8 cellular contexts compared by ENCODE assay signal in genomic region chr21:44846485-44847260, GRCh38. TPM values are rescaled to one million over a fixed set of nuclear protein-coding genes. Genes with fewer than 3 reads are reported as not detected.
DNase-seq lines count a peak whose midpoint lies in the region; ATAC-seq and TF ChIP-seq lines count a peak whose summit lies in the region.

No MANE protein-coding gene starts in this region.

- intact Hi-C loops in activated T-helper 1 cell treated with anti-CD3 and anti-CD28 coated beads, Interleukin-12 subunit alpha, Interleukin-12 subunit beta, Interleukin-2, Interleukin-4 antibody, amounts not matched to agents 30 ng/mL and 10 ng/mL and 1 ng/mL, durations not matched to agents 14 hours and 24 hours and 36 hours (cut with micrococcal nuclease), result loop anchor here (1.0 to 2.0 kb wide), 3 partner anchors 26 to 46 kb away; partner anchors contain the start of genes SUMO3 and UBE2G2
- intact Hi-C loops in left cardiac atrium (cut with DNase I), result no loop called here
- intact Hi-C loops in sciatic nerve (cut with DNase I), result no loop called here

- peaks cover 18% of the 10 kb centered on the region for H3K4me1 Mint-ChIP-seq in activated T-helper 1 cell treated with anti-CD3 and anti-CD28 coated beads, Interleukin-12 subunit alpha, Interleukin-12 subunit beta, Interleukin-2, Interleukin-4 antibody, amounts not matched to agents 30 ng/mL and 10 ng/mL and 1 ng/mL, durations not matched to agents 14 hours and 24 hours and 36 hours (ENCODE audit: low read depth)

- ATAC-seq in left cardiac atrium (peak; percentile 48 to 61), sciatic nerve (peak; percentile 73), GM18505 (IDR thresholded peaks at IDR 0.05; ENCODE audit: unreplicated experiment) (no peak)

- peak overlapping the region; percentile 65 for H3K4me3 Mint-ChIP-seq in activated T-helper 1 cell treated with anti-CD3 and anti-CD28 coated beads, Interleukin-12 subunit alpha, Interleukin-12 subunit beta, Interleukin-2, Interleukin-4 antibody, amounts not matched to agents 30 ng/mL and 10 ng/mL and 1 ng/mL, durations not matched to agents 14 hours and 24 hours and 36 hours

- no peak for TF ChIP-seq POLR2A in GM18505 (IDR thresholded peaks at IDR 0.05; ENCODE audit: borderline replicate concordance, extremely low read depth, insufficient read depth, insufficient read length)

- DNase-seq in DMS53 (lab: John Stamatoyannopoulos, UW) (peak; percentile 82), NCI-H526 (lab: John Stamatoyannopoulos, UW) (peak; percentile 16 to 42), left cardiac atrium (peak; percentile 71), sciatic nerve (ENCODE audit: low spot score) (peak; percentile 73), NCI-H524 (lab: John Stamatoyannopoulos, UW) (no peak), hippocampal formation (lab: John Stamatoyannopoulos, UW) (no peak)
- DNase-seq in activated T-helper 1 cell treated with anti-CD3 and anti-CD28 coated beads, Interleukin-12 subunit alpha, Interleukin-12 subunit beta, Interleukin-2, Interleukin-4 antibody, amounts not matched to agents 30 ng/mL and 10 ng/mL and 1 ng/mL, durations not matched to agents 14 hours and 24 hours and 36 hours (ENCODE audit: low spot score), result peak; percentile 25

- peaks cover 5% of the 10 kb centered on the region for H3K27me3 Mint-ChIP-seq in activated T-helper 1 cell treated with anti-CD3 and anti-CD28 coated beads, Interleukin-12 subunit alpha, Interleukin-12 subunit beta, Interleukin-2, Interleukin-4 antibody, amounts not matched to agents 30 ng/mL and 10 ng/mL and 1 ng/mL, durations not matched to agents 14 hours and 24 hours and 36 hours (ENCODE audit: insufficient read depth)

- H3K36me3 Mint-ChIP-seq in activated T-helper 1 cell treated with anti-CD3 and anti-CD28 coated beads, Interleukin-12 subunit alpha, Interleukin-12 subunit beta, Interleukin-2, Interleukin-4 antibody, amounts not matched to agents 30 ng/mL and 10 ng/mL and 1 ng/mL, durations not matched to agents 14 hours and 24 hours and 36 hours (ENCODE audit: low read depth), result peaks cover 12% of the 10 kb centered on the region

- peak overlapping the region; percentile 11 for H3K27ac Mint-ChIP-seq in activated T-helper 1 cell treated with anti-CD3 and anti-CD28 coated beads, Interleukin-12 subunit alpha, Interleukin-12 subunit beta, Interleukin-2, Interleukin-4 antibody, amounts not matched to agents 30 ng/mL and 10 ng/mL and 1 ng/mL, durations not matched to agents 14 hours and 24 hours and 36 hours

- no peaks in the 10 kb centered on the region for H3K9me3 Mint-ChIP-seq in activated T-helper 1 cell treated with anti-CD3 and anti-CD28 coated beads, Interleukin-12 subunit alpha, Interleukin-12 subunit beta, Interleukin-2, Interleukin-4 antibody, amounts not matched to agents 30 ng/mL and 10 ng/mL and 1 ng/mL, durations not matched to agents 14 hours and 24 hours and 36 hours

RNA-seq across cellular contexts. Expression of gene PTTG1IP, which starts 26.8 kb away (rescaled TPM):
- total RNA-seq in activated T-helper 1 cell treated with anti-CD3 and anti-CD28 coated beads, Interleukin-12 subunit alpha, Interleukin-12 subunit beta, Interleukin-2, Interleukin-4 antibody, amounts not matched to agents 30 ng/mL and 10 ng/mL and 1 ng/mL, durations not matched to agents 14 hours and 24 hours and 36 hours, result 46.7 and 48.7 TPM in 2 replicates
- 100 to 1,000 TPM; 181 to 195 TPM for total RNA-seq in left cardiac atrium
- total RNA-seq in sciatic nerve, result 192 TPM

RNA-seq across cellular contexts. Expression of gene SUMO3, which starts 28.8 kb away (rescaled TPM):
- total RNA-seq in activated T-helper 1 cell treated with anti-CD3 and anti-CD28 coated beads, Interleukin-12 subunit alpha, Interleukin-12 subunit beta, Interleukin-2, Interleukin-4 antibody, amounts not matched to agents 30 ng/mL and 10 ng/mL and 1 ng/mL, durations not matched to agents 14 hours and 24 hours and 36 hours, result 86.9 and 88.6 TPM in 2 replicates
- 10 to 100 TPM; 71.2 to 93.3 TPM for total RNA-seq in left cardiac atrium
- total RNA-seq in sciatic nerve, result 65.5 TPM

RNA-seq across cellular contexts. Expression of gene UBE2G2, which starts 45.1 kb away (rescaled TPM):
- total RNA-seq in activated T-helper 1 cell treated with anti-CD3 and anti-CD28 coated beads, Interleukin-12 subunit alpha, Interleukin-12 subunit beta, Interleukin-2, Interleukin-4 antibody, amounts not matched to agents 30 ng/mL and 10 ng/mL and 1 ng/mL, durations not matched to agents 14 hours and 24 hours and 36 hours, result 137 and 151 TPM in 2 replicates
- total RNA-seq in left cardiac atrium (10 to 100 TPM; 62.0 to 83.0 TPM), sciatic nerve (78.0 TPM)

Comparison
In these comparisons a context has a peak if more than half of its experiments do, and no peak if none do; other contexts are left out.
1. DNase-seq: peak in DMS53 (single experiment), NCI-H526 (2 of 2), activated T-helper 1 cell treated with anti-CD3 and anti-CD28 coated beads, Interleukin-12 subunit alpha, Interleukin-12 subunit beta, Interleukin-2, Interleukin-4 antibody, amounts not matched to agents 30 ng/mL and 10 ng/mL and 1 ng/mL, durations not matched to agents 14 hours and 24 hours and 36 hours (single experiment), left cardiac atrium (single experiment) and sciatic nerve (single experiment); none in NCI-H524 (0 of 2) and hippocampal formation (0 of 2).